Comparison of ENCODE assay signal across 11 cellular contexts in genomic region chr2:233250568-233250967, GRCh38. TPM values are rescaled to one million over a fixed set of nuclear protein-coding genes. Genes with fewer than 3 reads are reported as not detected.
A peak's percentile ranks its signal among the peaks of the same experiment; 100 is the strongest.
DNase-seq lines count a peak whose midpoint lies in the region; ATAC-seq and TF ChIP-seq lines count a peak whose summit lies in the region.
"Had no signal": no experiment of that assay in that cellular context is flagged by ENCODE, and none has a peak within 500 bp of the region (broad histone marks: within the 10 kb centered on the region; RNA-seq: fewer than 3 reads in every experiment).

No MANE protein-coding gene starts in this region.

- H3K9me3 ChIP-seq in T-helper 17 cell (ENCODE audit: control insufficient read depth, low read length, poor library complexity, severe bottlenecking): no peaks in the 10 kb centered on the region
- H3K9me3 ChIP-seq: body of pancreas had no signal

- intact Hi-C loops in activated naive CD4-positive, alpha-beta T cell treated with anti-CD3 and anti-CD28 coated beads for 36 hours (cut with micrococcal nuclease): loop anchor here (2.0 kb wide), 1 partner anchor 16 kb away; no protein-coding TSS in a partner anchor

- no peaks in the 10 kb centered on the region for H3K27me3 Mint-ChIP-seq in activated naive CD4-positive, alpha-beta T cell treated with anti-CD3 and anti-CD28 coated beads for 36 hours (ENCODE audit: low read depth)
- H3K27me3 Mint-ChIP-seq in T-helper 17 cell (no peaks in the 10 kb centered on the region), glutamatergic neuron (ENCODE audit: unreplicated experiment) (no peaks in the 10 kb centered on the region)
- H3K27me3 Mint-ChIP-seq in stimulated activated naive B cell treated with anti-CD40 and anti-IgM and Interleukin-4, amounts not matched to agents 10 μg/mL and 1 μg/mL and 100 μg/mL, for 72 hours: no peaks in the 10 kb centered on the region

- H3K4me1 Mint-ChIP-seq in activated naive CD4-positive, alpha-beta T cell treated with anti-CD3 and anti-CD28 coated beads for 36 hours (ENCODE audit: low read depth): peaks cover 66% of the 10 kb centered on the region
- H3K4me1 Mint-ChIP-seq in T-helper 17 cell (peaks cover 55% of the 10 kb centered on the region), glutamatergic neuron (ENCODE audit: low read depth, unreplicated experiment) (peaks cover 3% of the 10 kb centered on the region)
- H3K4me1 Mint-ChIP-seq in stimulated activated naive B cell treated with anti-CD40 and anti-IgM and Interleukin-4, amounts not matched to agents 10 μg/mL and 1 μg/mL and 100 μg/mL, for 72 hours: peaks cover 26 to 49% of the 10 kb centered on the region in 2 donors

- no peak for DNase-seq in activated naive CD4-positive, alpha-beta T cell treated with anti-CD3 and anti-CD28 coated beads for 36 hours
- DNase-seq in activated naive CD4-positive, alpha-beta T cell treated with Interleukin-2 at 50 U/mL for 16 hours: no peak
- no peak for DNase-seq in T-helper 17 cell
- no peak for DNase-seq in glutamatergic neuron
- DNase-seq in stimulated activated naive B cell treated with anti-CD40 and anti-IgM and Interleukin-4, amounts not matched to agents 10 μg/mL and 1 μg/mL and 100 μg/mL, for 72 hours: no peak
- no peak for DNase-seq in activated effector memory CD4-positive, alpha-beta T cell treated with anti-CD3 and anti-CD28 coated beads, Interleukin-2, amount 50 U/mL, for 16 hours
- no peak for DNase-seq in SW 1271 (lab: John Stamatoyannopoulos, UW)
- DNase-seq in activated CD4-positive, CD25-positive, alpha-beta regulatory T cell treated with anti-CD3 and anti-CD28 coated beads, Interleukin-2, amount 50 U/mL, for 72 hours: no peak

- peak overlapping the region; percentile 85 for H3K4me3 Mint-ChIP-seq in activated naive CD4-positive, alpha-beta T cell treated with anti-CD3 and anti-CD28 coated beads for 36 hours
- H3K4me3 Mint-ChIP-seq in T-helper 17 cell: peak overlapping the region; percentile 91
- H3K4me3 Mint-ChIP-seq in glutamatergic neuron (ENCODE audit: unreplicated experiment): peak overlapping the region; percentile 83
- peak overlapping the region in 1 of 2 donors; percentile 29 for H3K4me3 Mint-ChIP-seq in stimulated activated naive B cell treated with anti-CD40 and anti-IgM and Interleukin-4, amounts not matched to agents 10 μg/mL and 1 μg/mL and 100 μg/mL, for 72 hours

- no peak for ATAC-seq in T-helper 17 cell
- no peak for ATAC-seq in stimulated activated naive B cell treated with anti-CD40 and anti-IgM and Interleukin-4, amounts not matched to agents 10 μg/mL and 1 μg/mL and 100 μg/mL, for 72 hours (replicated peaks)

- no peak for TF ChIP-seq CTCF in glutamatergic neuron (IDR thresholded peaks at IDR 0.05; ENCODE audit: partially characterized antibody, unreplicated experiment)

- peaks cover 11% of the 10 kb centered on the region for H3K36me3 Mint-ChIP-seq in activated naive CD4-positive, alpha-beta T cell treated with anti-CD3 and anti-CD28 coated beads for 36 hours (ENCODE audit: low read depth)
- H3K36me3 Mint-ChIP-seq in T-helper 17 cell (ENCODE audit: low read depth) (peaks cover 6% of the 10 kb centered on the region), glutamatergic neuron (ENCODE audit: unreplicated experiment) (no peaks in the 10 kb centered on the region)
- peaks cover 2 to 6% of the 10 kb centered on the region in 2 donors for H3K36me3 Mint-ChIP-seq in stimulated activated naive B cell treated with anti-CD40 and anti-IgM and Interleukin-4, amounts not matched to agents 10 μg/mL and 1 μg/mL and 100 μg/mL, for 72 hours

- H3K27ac Mint-ChIP-seq in activated naive CD4-positive, alpha-beta T cell treated with anti-CD3 and anti-CD28 coated beads for 36 hours: peak overlapping the region; percentile 97
- H3K27ac Mint-ChIP-seq in T-helper 17 cell (peak overlapping the region; percentile 92), glutamatergic neuron (ENCODE audit: unreplicated experiment) (no peak overlapping the region)
- H3K27ac Mint-ChIP-seq in stimulated activated naive B cell treated with anti-CD40 and anti-IgM and Interleukin-4, amounts not matched to agents 10 μg/mL and 1 μg/mL and 100 μg/mL, for 72 hours: peak overlapping the region; percentile 95

- no peaks in the 10 kb centered on the region for H3K9me3 Mint-ChIP-seq in activated naive CD4-positive, alpha-beta T cell treated with anti-CD3 and anti-CD28 coated beads for 36 hours
- peaks cover 2% of the 10 kb centered on the region for H3K9me3 Mint-ChIP-seq in glutamatergic neuron (ENCODE audit: unreplicated experiment)
- H3K9me3 Mint-ChIP-seq in stimulated activated naive B cell treated with anti-CD40 and anti-IgM and Interleukin-4, amounts not matched to agents 10 μg/mL and 1 μg/mL and 100 μg/mL, for 72 hours: no peaks in the 10 kb centered on the region

- CTCF ChIA-PET in activated naive CD4-positive, alpha-beta T cell treated with anti-CD3 and anti-CD28 coated beads for 36 hours (lab: Charles Lee): interaction anchor here (1.2 to 3.1 kb wide), 11 partner anchors 9 to 398 kb away, joined by 3 to 19 read pairs (median 4); partner anchors contain the start of gene INPP5D

RNA-seq across cellular contexts. Expression of gene ATG16L1, which starts 0.9 kb away (rescaled TPM):
- total RNA-seq in activated naive CD4-positive, alpha-beta T cell treated with anti-CD3 and anti-CD28 coated beads for 36 hours: 10 to 100 TPM; 21.2 to 24.2 TPM
- total RNA-seq in T-helper 17 cell (100 to 1,000 TPM in 1 of 2 donors, 10 to 100 TPM in 1; 87.3 to 115 TPM), glutamatergic neuron (ENCODE audit: unreplicated experiment) (29.3 TPM)

RNA-seq across cellular contexts. Expression of gene SAG, which starts 57.0 kb away (rescaled TPM):
- total RNA-seq in activated naive CD4-positive, alpha-beta T cell treated with anti-CD3 and anti-CD28 coated beads for 36 hours: under 1 TPM in 1 of 2 experiments, not detected in 1; 0.19 TPM
- under 1 TPM; 0.10 to 0.25 TPM for total RNA-seq in T-helper 17 cell
- not detected for total RNA-seq in glutamatergic neuron (ENCODE audit: unreplicated experiment)
- total RNA-seq: body of pancreas, epithelial cell of proximal tubule, H1 had no signal
